Comparison of ENCODE assay signal across 20 cellular contexts in genomic region chr11:115153135-115153534, GRCh38.
DNase-seq lines count a peak whose midpoint lies in the region; ATAC-seq and TF ChIP-seq lines count a peak whose summit lies in the region.
"Had no signal": no experiment of that assay in that cellular context is flagged by ENCODE, and none has a peak within 500 bp of the region (broad histone marks: within the 10 kb centered on the region; RNA-seq: fewer than 3 reads in every experiment).

No MANE protein-coding gene starts in this region.

- H3K4me3 ChIP-seq in Caco-2 (ENCODE audit: low read depth, low read length) (no peak overlapping the region), IMR-90 (ENCODE audit: insufficient read depth, low read depth, low read length) (no peak overlapping the region), uterus (no peak overlapping the region)
- H3K4me3 ChIP-seq: dorsolateral prefrontal cortex, esophagus muscularis mucosa, lower lobe of right lung had no signal

- BruUV-seq in Caco-2 (replicated peaks; lab: Mats Ljungman, UMichigan) (no TSS peak), IMR-90 (replicated peaks; lab: Mats Ljungman, UMichigan) (no TSS peak)

- no peak for ATAC-seq in IMR-90 (ENCODE audit: low read depth)
- ATAC-seq in GM18858 (IDR thresholded peaks at IDR 0.05; ENCODE audit: unreplicated experiment), result no peak
- ATAC-seq in GM18861 (IDR thresholded peaks at IDR 0.05; ENCODE audit: unreplicated experiment), result no peak
- ATAC-seq: lower lobe of right lung, sciatic nerve had no signal

- no peak overlapping the region for H2BK5ac ChIP-seq in IMR-90 (ENCODE audit: low read depth, low read length, poor library complexity, severe bottlenecking)

- H3K9me3 Mint-ChIP-seq in Caco-2 (ENCODE audit: unreplicated experiment) (no peaks in the 10 kb centered on the region), glutamatergic neuron (ENCODE audit: unreplicated experiment) (peaks cover 3% of the 10 kb centered on the region)
- H3K9me3 Mint-ChIP-seq: activated CD4-positive, alpha-beta T cell treated with anti-CD3 and anti-CD28 coated beads, Interleukin-2, amount 10 ng/mL, durations not matched to agents 7 days and 5 days; H9 had no signal

- H3K36me3 ChIP-seq in Caco-2 (ENCODE audit: control insufficient read depth, insufficient read depth, low read length) (no peaks in the 10 kb centered on the region), IMR-90 (ENCODE audit: control insufficient read depth, insufficient read depth, low read length) (no peaks in the 10 kb centered on the region), uterus (no peaks in the 10 kb centered on the region)
- H3K36me3 ChIP-seq: esophagus muscularis mucosa, lower lobe of right lung had no signal

- H2AFZ ChIP-seq in IMR-90 (replicated peaks; ENCODE audit: low read length, poor library complexity), result no peak overlapping the region

- no peak for TF ChIP-seq RAD21 in IMR-90 (IDR thresholded peaks at IDR 0.05; ENCODE audit: low read length)

- H3K27me3 Mint-ChIP-seq in Caco-2 (ENCODE audit: insufficient read depth, unreplicated experiment) (no peaks in the 10 kb centered on the region), glutamatergic neuron (ENCODE audit: unreplicated experiment) (peaks cover 7% of the 10 kb centered on the region)
- H3K27me3 Mint-ChIP-seq: activated CD4-positive, alpha-beta T cell treated with anti-CD3 and anti-CD28 coated beads, Interleukin-2, amount 10 ng/mL, durations not matched to agents 7 days and 5 days; activated naive CD4-positive, alpha-beta T cell treated with anti-CD3 and anti-CD28 coated beads, Interleukin-2, amount 10 ng/mL, durations not matched to agents 7 days and 5 days; B cell; naive B cell had no signal

- DNase-seq in Caco-2, result no peak
- peak; percentile 33 for DNase-seq in IMR-90
- peak; percentile 60 for DNase-seq in SKM-1 treated with dmso at 0.1 percent for 144 hours (lab: John Stamatoyannopoulos, UW; ENCODE audit: unreplicated experiment)
- no peak for DNase-seq in glutamatergic neuron
- DNase-seq in uterus, result no peak
- no peak for DNase-seq in NCI-H128 (lab: John Stamatoyannopoulos, UW; ENCODE audit: unreplicated experiment)
- DNase-seq: activated CD4-positive, alpha-beta T cell treated with anti-CD3 and anti-CD28 coated beads, Interleukin-2, amount 10 ng/mL, durations not matched to agents 7 days and 5 days; activated naive CD4-positive, alpha-beta T cell treated with anti-CD3 and anti-CD28 coated beads, Interleukin-2, amount 10 ng/mL, durations not matched to agents 7 days and 5 days; activated T-cell treated with anti-CD3 and anti-CD28 coated beads for 4 hours; H9; lower lobe of right lung; naive B cell; NCI-H1092 treated with DMSO at 0.1 percent for 48 hours; stimulated activated CD4-positive, alpha-beta T cell treated with anti-CD3 and anti-CD28 coated beads, Interleukin-1b, Interleukin-23, amount 100 ng/mL, for 48 hours had no signal

- no peak overlapping the region for H2BK15ac ChIP-seq in IMR-90 (ENCODE audit: low read depth, low read length)

- H2AK9ac ChIP-seq in IMR-90 (replicated peaks; ENCODE audit: low read depth, low read length, poor library complexity), result peak overlapping the region; percentile 73

- no peak overlapping the region for H4K8ac ChIP-seq in IMR-90 (ENCODE audit: low read depth in 2 of 2, low read length in 2 of 2)

- H3K4me1 ChIP-seq in Caco-2 (no peaks in the 10 kb centered on the region), IMR-90 (ENCODE audit: control insufficient read depth, insufficient read depth, low read length) (no peaks in the 10 kb centered on the region; the same call in 1 of the 2 replicates), uterus (no peaks in the 10 kb centered on the region)
- H3K4me1 ChIP-seq: esophagus muscularis mucosa, lower lobe of right lung had no signal

- POLR2A ChIA-PET in Caco-2 (lab: Charles Lee) (no interaction called here), IMR-90 (lab: Charles Lee; ENCODE audit: unreplicated experiment) (no interaction called here)

- H3K36me3 Mint-ChIP-seq in Caco-2 (ENCODE audit: insufficient read depth, unreplicated experiment) (no peaks in the 10 kb centered on the region), glutamatergic neuron (ENCODE audit: unreplicated experiment) (no peaks in the 10 kb centered on the region)
- H3K36me3 Mint-ChIP-seq: activated naive CD4-positive, alpha-beta T cell treated with anti-CD3 and anti-CD28 coated beads, Interleukin-2, amount 10 ng/mL, durations not matched to agents 7 days and 5 days; naive B cell had no signal

- intact Hi-C loops in Caco-2 (cut with micrococcal nuclease; ENCODE audit: unreplicated experiment) (no loop called here), IMR-90 (cut with micrococcal nuclease) (no loop called here), uterus (cut with DNase I; ENCODE audit: low total_unique reads) (no loop called here)

- peaks cover 3% of the 10 kb centered on the region; the same call in 1 of the 2 replicates for H3K9me3 ChIP-seq in Caco-2
- H3K9me3 ChIP-seq in IMR-90 (ENCODE audit: control insufficient read depth, insufficient read depth, low read length), result no peaks in the 10 kb centered on the region
- H3K9me3 ChIP-seq in uterus, result no peaks in the 10 kb centered on the region
- H3K9me3 ChIP-seq: esophagus muscularis mucosa, lower lobe of right lung had no signal

- H3K27ac Mint-ChIP-seq in Caco-2 (ENCODE audit: unreplicated experiment) (peak overlapping the region; percentile 8), glutamatergic neuron (ENCODE audit: unreplicated experiment) (peak overlapping the region; percentile 36)
- H3K27ac Mint-ChIP-seq: activated CD4-positive, alpha-beta T cell treated with anti-CD3 and anti-CD28 coated beads, Interleukin-2, amount 10 ng/mL, durations not matched to agents 7 days and 5 days; activated naive CD4-positive, alpha-beta T cell treated with anti-CD3 and anti-CD28 coated beads, Interleukin-2, amount 10 ng/mL, durations not matched to agents 7 days and 5 days; B cell; naive B cell had no signal

- no peak overlapping the region for H2AK5ac ChIP-seq in IMR-90 (ENCODE audit: low read depth, low read length)

- peaks cover 6% of the 10 kb centered on the region for H3K4me1 Mint-ChIP-seq in Caco-2 (ENCODE audit: low read depth, unreplicated experiment)
- H3K4me1 Mint-ChIP-seq in glutamatergic neuron (ENCODE audit: low read depth, unreplicated experiment), result peaks cover 9% of the 10 kb centered on the region
- H3K4me1 Mint-ChIP-seq: activated CD4-positive, alpha-beta T cell treated with anti-CD3 and anti-CD28 coated beads, Interleukin-2, amount 10 ng/mL, durations not matched to agents 7 days and 5 days; activated naive CD4-positive, alpha-beta T cell treated with anti-CD3 and anti-CD28 coated beads, Interleukin-2, amount 10 ng/mL, durations not matched to agents 7 days and 5 days; B cell; naive B cell had no signal

- no peak overlapping the region for H3K18ac ChIP-seq in IMR-90 (ENCODE audit: low read depth, low read length)

- no peak overlapping the region for H3K9ac ChIP-seq in IMR-90 (ENCODE audit: low read depth, low read length)

- no peak overlapping the region for H3K4me3 Mint-ChIP-seq in Caco-2 (ENCODE audit: unreplicated experiment)
- H3K4me3 Mint-ChIP-seq in glutamatergic neuron (ENCODE audit: unreplicated experiment), result no peak overlapping the region
- H3K4me3 Mint-ChIP-seq: activated CD4-positive, alpha-beta T cell treated with anti-CD3 and anti-CD28 coated beads, Interleukin-2, amount 10 ng/mL, durations not matched to agents 7 days and 5 days; activated naive CD4-positive, alpha-beta T cell treated with anti-CD3 and anti-CD28 coated beads, Interleukin-2, amount 10 ng/mL, durations not matched to agents 7 days and 5 days; B cell; H9; naive B cell had no signal

- H4K5ac ChIP-seq in IMR-90 (ENCODE audit: low read depth, low read length), result no peak overlapping the region

- WGBS in IMR-90 (ENCODE audit: extremely low coverage in 2 of 2, insufficient read length in 1 of 2), 2 experiments, result 100% methylated on average over 1 of the region's 8 CpGs; no CpG with 5 or more reads in 1 of the 2 experiments

- H4K91ac ChIP-seq in IMR-90 (ENCODE audit: insufficient read depth, low read depth, low read length), result peak overlapping the region; percentile 38; the same call in 1 of the 2 replicates

- H3K27ac ChIP-seq in IMR-90 (ENCODE audit: insufficient read depth, low read length) (no peak overlapping the region), uterus (no peak overlapping the region)
- H3K27ac ChIP-seq: dorsolateral prefrontal cortex, esophagus muscularis mucosa, lower lobe of right lung had no signal

- no peak overlapping the region for H3K4me2 ChIP-seq in IMR-90 (ENCODE audit: low read depth, low read length)

- no peak for TF ChIP-seq POLR2A in IMR-90 (IDR thresholded peaks at IDR 0.05; ENCODE audit: low read depth, low read length)
- TF ChIP-seq POLR2A in uterus (IDR thresholded peaks at IDR 0.05), result no peak

- H2BK120ac ChIP-seq in IMR-90 (ENCODE audit: low read depth, low read length), result no peak overlapping the region

- H3K79me1 ChIP-seq in IMR-90 (ENCODE audit: low read depth in 1 of 2, low read length in 2 of 2), result no peaks in the 10 kb centered on the region

- in situ Hi-C loops in IMR-90 (cut with MboI; ENCODE audit: low sequenced_read_pairs), result no loop called here

- CTCF ChIA-PET in Caco-2 (lab: Charles Lee), result no interaction called here
- CTCF ChIA-PET in IMR-90 (lab: Yijun Ruan, JAX), result no interaction called here

- no peak for TF ChIP-seq CTCF in Caco-2 (IDR thresholded peaks at IDR 0.05; ENCODE audit: insufficient read depth in 1 of 2, low read depth in 1 of 2, low read length in 1 of 2, severe bottlenecking in 1 of 2, unreplicated experiment in 1 of 2)
- TF ChIP-seq CTCF in IMR-90 (conservative IDR thresholded peaks at IDR 0.05; ENCODE audit: low read depth, low read length), result no peak
- no peak for TF ChIP-seq CTCF in glutamatergic neuron (IDR thresholded peaks at IDR 0.05; ENCODE audit: partially characterized antibody, unreplicated experiment)
- TF ChIP-seq CTCF in uterus (IDR thresholded peaks at IDR 0.05), result no peak

- no peak overlapping the region for H3K23ac ChIP-seq in IMR-90 (ENCODE audit: low read depth, low read length)

- no peak overlapping the region for H3K56ac ChIP-seq in IMR-90 (ENCODE audit: extremely low read depth, insufficient read depth, low read length)

- H3K27me3 ChIP-seq in Caco-2 (replicated peaks; ENCODE audit: control insufficient read depth, insufficient read depth, low read length) (no peaks in the 10 kb centered on the region), IMR-90 (ENCODE audit: control insufficient read depth, insufficient read depth, low read length) (peaks cover 6% of the 10 kb centered on the region), uterus (no peaks in the 10 kb centered on the region)

- H3K4ac ChIP-seq in IMR-90 (ENCODE audit: low read depth, low read length), result no peak overlapping the region

- no peaks in the 10 kb centered on the region for H3K9me1 ChIP-seq in IMR-90 (ENCODE audit: insufficient read depth, low read length)

- no peak overlapping the region for H2BK20ac ChIP-seq in IMR-90 (ENCODE audit: low read depth, low read length)

- dilution Hi-C loops in IMR-90 (cut with HindIII; ENCODE audit: low sequenced_read_pairs, unreplicated experiment), result no loop called here

- H3K14ac ChIP-seq in IMR-90 (replicated peaks; ENCODE audit: low read depth, low read length), result no peak overlapping the region

- no peaks in the 10 kb centered on the region for H4K20me1 ChIP-seq in IMR-90 (ENCODE audit: insufficient read depth, low read length)

Comparison
In these comparisons a context has a peak if more than half of its experiments do, and no peak if none do; other contexts are left out.
1. DNase-seq: peak in IMR-90 (single experiment) and SKM-1 treated with dmso at 0.1 percent for 144 hours (single experiment); none in Caco-2 (0 of 2), glutamatergic neuron (single experiment), uterus (0 of 2) and NCI-H128 (single experiment).